9 cellular contexts compared by ENCODE assay signal in genomic region chr6:125211352-125211751, GRCh38. TPM values are rescaled to one million over a fixed set of nuclear protein-coding genes. Genes with fewer than 3 reads are reported as not detected.
"Had no signal": no experiment of that assay in that cellular context is flagged by ENCODE, and none has a peak within 500 bp of the region (broad histone marks: within the 10 kb centered on the region; RNA-seq: fewer than 3 reads in every experiment).

No MANE protein-coding gene starts in this region.

- DNase-seq: GM23248, GOT3, H7, HFFc6 had no signal

- H2AFZ ChIP-seq: GM23248 had no signal

- H3K9me3 ChIP-seq: HAP-1 had no signal

- H3K4me3 Mint-ChIP-seq: HFFc6, IgD-negative memory B cell had no signal

- H3K27ac Mint-ChIP-seq: HFFc6, IgD-negative memory B cell had no signal

- H3K36me3 Mint-ChIP-seq: IgD-negative memory B cell had no signal

- H3K27ac ChIP-seq: GM23248, HL-60 had no signal

- H3K36me3 ChIP-seq: HAP-1 had no signal

- FAIRE-seq: HepG2 had no signal

- H3K4me1 ChIP-seq: HAP-1 had no signal

- H3K9me3 Mint-ChIP-seq: HFFc6, IgD-negative memory B cell had no signal

- H3K9ac ChIP-seq: GM23248 had no signal

- H3K4me3 ChIP-seq: GM23248, HAP-1 had no signal

- ATAC-seq: HCT116, HepG2 had no signal

- H3K4me1 Mint-ChIP-seq: IgD-negative memory B cell had no signal

RNA-seq across cellular contexts. Expression of gene TPD52L1, which starts 57.8 kb away (rescaled TPM):
- polyA plus RNA-seq: IgD-negative memory B cell had no signal
